8 cellular contexts compared by ENCODE assay signal in genomic region chr14:38384746-38385145, GRCh38.
"Had no signal": no experiment of that assay in that cellular context is flagged by ENCODE, and none has a peak within 500 bp of the region (broad histone marks: within the 10 kb centered on the region; RNA-seq: fewer than 3 reads in every experiment).

No MANE protein-coding gene starts in this region.

- DNase-seq: GM23248, GOT3, H7, HFFc6, KG1 had no signal

- H3K4me3 ChIP-seq: GM23248, HAP-1, K562 had no signal

- H3K9me3 ChIP-seq: HAP-1 had no signal

- H2AFZ ChIP-seq: GM23248 had no signal

- H3K4me1 ChIP-seq: HAP-1 had no signal

- H3K9ac ChIP-seq: GM23248 had no signal

- H3K36me3 ChIP-seq: HAP-1 had no signal

- ATAC-seq: HCT116, K562 had no signal

- H3K27ac ChIP-seq: GM23248 had no signal
